In genomic region chr7:873367-874002, GRCh38 we compare ENCODE assay signal across 8 cellular contexts. TPM values are rescaled to one million over a fixed set of nuclear protein-coding genes. Genes with fewer than 3 reads are reported as not detected.
DNase-seq lines count a peak whose midpoint lies in the region; ATAC-seq lines count a peak whose summit lies in the region.

No MANE protein-coding gene starts in this region.

- peak; percentile 26 for ATAC-seq in effector memory CD8-positive, alpha-beta T cell (replicated peaks)
- no peak for ATAC-seq in GM21576 (IDR thresholded peaks at IDR 0.05; ENCODE audit: unreplicated experiment)

- H3K9ac ChIP-seq in mesendoderm (ENCODE audit: low read length) = peak overlapping the region; percentile 30

- H4K5ac ChIP-seq in mesendoderm (ENCODE audit: low read length) = peak overlapping the region; percentile 77

- H3K4me3 Mint-ChIP-seq in CD8-positive, alpha-beta memory T cell = peak overlapping the region in 2 of 7 donors; percentile 62 to 78
- H3K4me3 Mint-ChIP-seq in effector memory CD8-positive, alpha-beta T cell = no peak overlapping the region

- no peak overlapping the region for H3K4me3 ChIP-seq in CD8-positive, alpha-beta memory T cell (ENCODE audit: low read length)
- H3K4me3 ChIP-seq in mesendoderm (ENCODE audit: low read length) = no peak overlapping the region

- H3K27me3 ChIP-seq in CD8-positive, alpha-beta memory T cell (ENCODE audit: insufficient read depth, low read length, poor library complexity, severe bottlenecking) = no peaks in the 10 kb centered on the region
- H3K27me3 ChIP-seq in mesendoderm (ENCODE audit: insufficient read depth, low read length, poor library complexity) = no peaks in the 10 kb centered on the region

- no peaks in the 10 kb centered on the region for H3K9me3 ChIP-seq in CD8-positive, alpha-beta memory T cell (ENCODE audit: low read length)

- H3K36me3 Mint-ChIP-seq in CD8-positive, alpha-beta memory T cell = peaks cover 0 to 38% (median 4%) of the 10 kb centered on the region in 3 donors
- H3K36me3 Mint-ChIP-seq in effector memory CD8-positive, alpha-beta T cell (ENCODE audit: insufficient read depth) = peaks cover 32% of the 10 kb centered on the region

- peaks cover 24% of the 10 kb centered on the region for H3K4me1 ChIP-seq in CD8-positive, alpha-beta memory T cell (ENCODE audit: insufficient read depth, low read length)
- peaks cover 8% of the 10 kb centered on the region for H3K4me1 ChIP-seq in mesendoderm (ENCODE audit: control insufficient read depth, low read depth, low read length)

- no peak overlapping the region for H3K27ac ChIP-seq in CD8-positive, alpha-beta memory T cell (ENCODE audit: low read depth, low read length)
- peak overlapping the region; percentile 27 for H3K27ac ChIP-seq in mesendoderm (ENCODE audit: low read depth, low read length)

- no peaks in the 10 kb centered on the region for H3K9me3 Mint-ChIP-seq in CD8-positive, alpha-beta memory T cell
- no peaks in the 10 kb centered on the region for H3K9me3 Mint-ChIP-seq in effector memory CD8-positive, alpha-beta T cell

- POLR2A ChIA-PET in CD8-positive, alpha-beta memory T cell (lab: Charles Lee) = no interaction called here

- H3K4me2 ChIP-seq in mesendoderm (ENCODE audit: low read length) = no peak overlapping the region

- peak overlapping the region in 6 of 8 donors; percentile 7 to 93 (median 52) for H3K27ac Mint-ChIP-seq in CD8-positive, alpha-beta memory T cell
- H3K27ac Mint-ChIP-seq in effector memory CD8-positive, alpha-beta T cell = no peak overlapping the region

- peak overlapping the region; percentile 74 for H3K4ac ChIP-seq in mesendoderm (ENCODE audit: low read depth, low read length)

- no peaks in the 10 kb centered on the region for H3K27me3 Mint-ChIP-seq in CD8-positive, alpha-beta memory T cell
- H3K27me3 Mint-ChIP-seq in effector memory CD8-positive, alpha-beta T cell = no peaks in the 10 kb centered on the region

- CTCF ChIA-PET in CD8-positive, alpha-beta memory T cell (lab: Charles Lee) = interaction anchor here (0.7 to 2.7 kb wide), 15 partner anchors 10 to 551 kb away, joined by 3 to 22 read pairs (median 3); partner anchors contain the start of genes DNAAF5, PRKAR1B and SUN1

- peaks cover 14 to 16% (median 16%) of the 10 kb centered on the region in 3 donors for H3K4me1 Mint-ChIP-seq in CD8-positive, alpha-beta memory T cell
- H3K4me1 Mint-ChIP-seq in effector memory CD8-positive, alpha-beta T cell (ENCODE audit: low read depth in 2 of 2) = peaks cover 13 to 14% of the 10 kb centered on the region in 2 donors

- no peak overlapping the region for H3K23ac ChIP-seq in mesendoderm (ENCODE audit: low read length)

- no peak overlapping the region for H4K8ac ChIP-seq in mesendoderm (ENCODE audit: low read depth, low read length)

- no peak overlapping the region for H2BK15ac ChIP-seq in mesendoderm (replicated peaks; ENCODE audit: low read depth)

- peak; percentile 49 to 73 (median 64) for DNase-seq in CD8-positive, alpha-beta memory T cell
- DNase-seq in HPDE6-E6E7 (ENCODE audit: extremely low spot score) = peak; percentile 89
- DNase-seq in NOMO-1 treated with DMSO at 0.1 percent for 48 hours (lab: John Stamatoyannopoulos, UW; ENCODE audit: unreplicated experiment) = peak; percentile 87
- peak; percentile 84 for DNase-seq in activated CD8-positive, alpha-beta memory T cell treated with anti-CD3 and anti-CD28 coated beads for 24 hours
- peak; percentile 50 to 58 (median 57) for DNase-seq in effector memory CD8-positive, alpha-beta T cell
- DNase-seq in mesendoderm = peak; percentile 95
- peak; percentile 35 for DNase-seq in stimulated activated CD8-positive, alpha-beta memory T cell treated with anti-CD3 and anti-CD28 coated beads, Interleukin-15, amount 100 ng/mL, for 24 hours (ENCODE audit: low read depth)

- peak overlapping the region; percentile 25 for H3K56ac ChIP-seq in mesendoderm (ENCODE audit: low read length)

- H3K79me2 ChIP-seq in mesendoderm (ENCODE audit: control insufficient read depth, insufficient read depth, low read length) = peaks cover 11% of the 10 kb centered on the region

- H3K36me3 ChIP-seq in CD8-positive, alpha-beta memory T cell (ENCODE audit: insufficient read depth, low read length) = peaks cover 14% of the 10 kb centered on the region
- H3K36me3 ChIP-seq in mesendoderm (ENCODE audit: control insufficient read depth, insufficient read depth, low read length) = peaks cover 6% of the 10 kb centered on the region

- H2AK5ac ChIP-seq in mesendoderm (ENCODE audit: low read length) = no peak overlapping the region

- no CpG with 5 or more reads among the region's 18 CpGs for WGBS in mesendoderm (ENCODE audit: extremely low coverage, insufficient coverage, low lambda C conversion rate)

- no peak overlapping the region for H3K18ac ChIP-seq in mesendoderm (ENCODE audit: low read length)

- no peak overlapping the region for H2BK120ac ChIP-seq in mesendoderm (ENCODE audit: low read depth, low read length)

- H3K79me1 ChIP-seq in mesendoderm (ENCODE audit: low read length) = peaks cover 5% of the 10 kb centered on the region

- H2BK5ac ChIP-seq in mesendoderm (ENCODE audit: low read length) = no peak overlapping the region

RNA-seq across cellular contexts. Expression of gene GET4, which starts 2.9 kb away (rescaled TPM):
- total RNA-seq in CD8-positive, alpha-beta memory T cell = 10 to 100 TPM; 39.9 to 44.9 TPM
- 33.6 TPM for polyA plus RNA-seq in CD8-positive, alpha-beta memory T cell
- 35.9 TPM for polyA plus RNA-seq in mesendoderm (2013, experiment 1 of 2)
- 35.8 TPM for polyA plus RNA-seq in mesendoderm (2013, experiment 2 of 2)

RNA-seq across cellular contexts. Expression of gene SUN1, which starts 41.2 kb away (rescaled TPM):
- total RNA-seq in CD8-positive, alpha-beta memory T cell = 10 to 100 TPM; 59.8 to 65.8 TPM
- polyA plus RNA-seq in CD8-positive, alpha-beta memory T cell = 29.8 TPM
- polyA plus RNA-seq in mesendoderm (2013, experiment 1 of 2) = 47.7 TPM
- 47.9 TPM for polyA plus RNA-seq in mesendoderm (2013, experiment 2 of 2)

Comparison
In these comparisons a context has a peak if more than half of its experiments do, and no peak if none do; other contexts are left out.
1. DNase-seq: peak in every context shown above with its lines; median percentile 95 in mesendoderm; 89 in HPDE6-E6E7; 87 in NOMO-1 treated with DMSO at 0.1 percent for 48 hours; 84 in activated CD8-positive, alpha-beta memory T cell treated with anti-CD3 and anti-CD28 coated beads for 24 hours; 64 in CD8-positive, alpha-beta memory T cell; 57 in effector memory CD8-positive, alpha-beta T cell; 35 in stimulated activated CD8-positive, alpha-beta memory T cell treated with anti-CD3 and anti-CD28 coated beads, Interleukin-15, amount 100 ng/mL, for 24 hours.
2. H3K27ac Mint-ChIP-seq: peak in CD8-positive, alpha-beta memory T cell (6 of 8); none in effector memory CD8-positive, alpha-beta T cell (0 of 2).